In the genomic region with DNA sequence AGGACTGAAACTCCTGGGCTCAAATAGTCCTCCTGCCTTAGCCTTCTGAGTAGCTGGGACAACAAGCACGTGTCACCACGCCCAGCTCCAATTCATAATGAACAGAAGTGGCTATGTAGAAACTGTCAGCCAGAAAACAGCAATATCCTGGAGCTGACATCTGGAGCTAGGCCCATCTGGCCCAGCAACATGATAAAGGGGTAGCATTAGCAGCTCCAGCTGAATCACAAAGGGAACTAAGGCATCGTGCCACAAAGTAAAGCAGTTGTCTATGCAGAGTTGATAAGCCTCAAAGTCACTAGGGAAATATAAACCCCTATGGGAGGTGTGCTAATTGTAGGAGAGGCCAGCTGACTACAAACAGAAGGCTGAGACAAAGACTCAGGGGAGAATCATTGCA, we compare ENCODE assay signal across 16 cellular contexts.
DNase-seq lines count a peak whose midpoint lies in the region; ATAC-seq and TF ChIP-seq lines count a peak whose summit lies in the region.
"Had no signal": no experiment of that assay in that cellular context is flagged by ENCODE, and none has a peak within 500 bp of the region (broad histone marks: within the 10 kb centered on the region; RNA-seq: fewer than 3 reads in every experiment).

No MANE protein-coding gene starts in this region.

- TF ChIP-seq CTCF in right atrium auricular region (IDR thresholded peaks at IDR 0.05) (no peak), mucosa of descending colon (IDR thresholded peaks at IDR 0.05) (no peak)

- no peaks in the 10 kb centered on the region for H3K27me3 Mint-ChIP-seq in activated CD8-positive, alpha-beta T cell treated with anti-CD3 and anti-CD28 coated beads, Interleukin-2, amount 10 ng/mL, durations not matched to agents 7 days and 5 days (ENCODE audit: low read depth)

- peaks cover 13% of the 10 kb centered on the region for H3K4me1 Mint-ChIP-seq in activated CD8-positive, alpha-beta T cell treated with anti-CD3 and anti-CD28 coated beads, Interleukin-2, amount 10 ng/mL, durations not matched to agents 7 days and 5 days (ENCODE audit: low read depth)
- H3K4me1 Mint-ChIP-seq: CD8-positive, alpha-beta memory T cell had no signal

- no peaks in the 10 kb centered on the region for H4K20me1 ChIP-seq in GM23248 (ENCODE audit: insufficient read depth)

- H3K9ac ChIP-seq in GM23248: no peak overlapping the region

- peak; percentile 57 for ATAC-seq in Right ventricle myocardium inferior
- ATAC-seq in mucosa of descending colon: peak; percentile 65
- ATAC-seq in GM18502 (IDR thresholded peaks at IDR 0.05; ENCODE audit: poor library complexity, unreplicated experiment): no peak
- no peak for ATAC-seq in activated CD8-positive, alpha-beta T cell treated with anti-CD3 and anti-CD28 coated beads, Interleukin-2, amount 10 ng/mL, durations not matched to agents 7 days and 5 days
- ATAC-seq: GM12878 had no signal

- no peak overlapping the region for H3K4me3 Mint-ChIP-seq in activated CD8-positive, alpha-beta T cell treated with anti-CD3 and anti-CD28 coated beads, Interleukin-2, amount 10 ng/mL, durations not matched to agents 7 days and 5 days
- H3K4me3 Mint-ChIP-seq: CD8-positive, alpha-beta memory T cell had no signal

- H3K36me3 ChIP-seq in right atrium auricular region: no peaks in the 10 kb centered on the region
- H3K36me3 ChIP-seq in mucosa of descending colon (ENCODE audit: low read depth): no peaks in the 10 kb centered on the region
- no peaks in the 10 kb centered on the region for H3K36me3 ChIP-seq in GM23248 (ENCODE audit: low read depth)
- H3K36me3 ChIP-seq: sigmoid colon, uterus had no signal

- H3K27ac Mint-ChIP-seq in activated CD8-positive, alpha-beta T cell treated with anti-CD3 and anti-CD28 coated beads, Interleukin-2, amount 10 ng/mL, durations not matched to agents 7 days and 5 days: no peak overlapping the region
- H3K27ac Mint-ChIP-seq: CD8-positive, alpha-beta memory T cell had no signal

- H3K9me3 ChIP-seq in right atrium auricular region (no peaks in the 10 kb centered on the region), mucosa of descending colon (no peaks in the 10 kb centered on the region), GM23248 (ENCODE audit: low read depth) (no peaks in the 10 kb centered on the region)
- H3K9me3 ChIP-seq: sigmoid colon, uterus had no signal

- H3K9me2 ChIP-seq in GM23248 (ENCODE audit: insufficient read depth): no peaks in the 10 kb centered on the region

- intact Hi-C loops in Right ventricle myocardium inferior (cut with DNase I) (no loop called here), mucosa of descending colon (cut with DNase I, micrococcal nuclease) (no loop called here)

- CTCF ChIA-PET in activated CD8-positive, alpha-beta T cell treated with anti-CD3 and anti-CD28 coated beads, Interleukin-2, amount 10 ng/mL, durations not matched to agents 7 days and 5 days (lab: Charles Lee): no interaction called here

- WGBS in GM23248 (ENCODE audit: low coverage in 1 of 2, low lambda C conversion rate in 2 of 2, missing lambda C conversion rate in 2 of 2), 2 experiments: 10 to 19% methylated on average over 3 of the region's 3 CpGs

- no peaks in the 10 kb centered on the region for H3K36me3 Mint-ChIP-seq in activated CD8-positive, alpha-beta T cell treated with anti-CD3 and anti-CD28 coated beads, Interleukin-2, amount 10 ng/mL, durations not matched to agents 7 days and 5 days (ENCODE audit: low read depth)
- H3K36me3 Mint-ChIP-seq: CD8-positive, alpha-beta memory T cell had no signal

- in situ Hi-C loops in GM23248 (cut with MboI): loop anchor here (25.0 kb wide), 1 partner anchor 699 kb away; no protein-coding TSS in a partner anchor

- no peaks in the 10 kb centered on the region for H3K79me2 ChIP-seq in GM23248 (ENCODE audit: insufficient read depth)

- DNase-seq in Right ventricle myocardium inferior (ENCODE audit: missing footprints): no peak
- no peak for DNase-seq in right atrium auricular region (ENCODE audit: low spot score)
- peak; percentile 46 for DNase-seq in NCI-H1092 treated with DMSO at 0.1 percent for 48 hours (lab: John Stamatoyannopoulos, UW)
- peak; percentile 50 for DNase-seq in NCI-H748 (lab: John Stamatoyannopoulos, UW; ENCODE audit: unreplicated experiment)
- DNase-seq in mucosa of descending colon: no peak
- no peak for DNase-seq in activated CD8-positive, alpha-beta T cell treated with anti-CD3 and anti-CD28 coated beads, Interleukin-2, amount 10 ng/mL, durations not matched to agents 7 days and 5 days
- no peak for DNase-seq in GM23248
- DNase-seq: activated CD4-positive, CD25-positive, alpha-beta regulatory T cell treated with anti-CD3 and anti-CD28 coated beads, Interleukin-2, amount 50 U/mL, for 72 hours; CD8-positive, alpha-beta memory T cell; GDM1; occipital lobe; sigmoid colon; T1000; uterus had no signal

- no peak overlapping the region for H3K4me3 ChIP-seq in right atrium auricular region
- no peak overlapping the region for H3K4me3 ChIP-seq in mucosa of descending colon
- no peak overlapping the region for H3K4me3 ChIP-seq in GM23248
- H3K4me3 ChIP-seq: GM12878, sigmoid colon, uterus had no signal

- no peaks in the 10 kb centered on the region for H3K4me1 ChIP-seq in right atrium auricular region
- no peaks in the 10 kb centered on the region for H3K4me1 ChIP-seq in mucosa of descending colon (ENCODE audit: low read depth)
- no peaks in the 10 kb centered on the region for H3K4me1 ChIP-seq in GM23248 (ENCODE audit: insufficient read depth)
- H3K4me1 ChIP-seq: sigmoid colon, uterus had no signal

- H3K27me3 ChIP-seq in right atrium auricular region (no peaks in the 10 kb centered on the region), GM23248 (replicated peaks; ENCODE audit: insufficient read depth) (no peaks in the 10 kb centered on the region)
- H3K27me3 ChIP-seq: sigmoid colon had no signal

- POLR2A ChIA-PET in activated CD8-positive, alpha-beta T cell treated with anti-CD3 and anti-CD28 coated beads, Interleukin-2, amount 10 ng/mL, durations not matched to agents 7 days and 5 days (lab: Charles Lee): no interaction called here

- no peak overlapping the region for H2AFZ ChIP-seq in GM23248

- no peaks in the 10 kb centered on the region for H3K9me3 Mint-ChIP-seq in activated CD8-positive, alpha-beta T cell treated with anti-CD3 and anti-CD28 coated beads, Interleukin-2, amount 10 ng/mL, durations not matched to agents 7 days and 5 days (ENCODE audit: insufficient read depth)
- H3K9me3 Mint-ChIP-seq: CD8-positive, alpha-beta memory T cell had no signal

- H3K27ac ChIP-seq in right atrium auricular region: no peak overlapping the region
- no peak overlapping the region for H3K27ac ChIP-seq in GM23248
- H3K27ac ChIP-seq: sigmoid colon, uterus had no signal

- H3F3A ChIP-seq in GM23248 (ENCODE audit: insufficient read depth): no peaks in the 10 kb centered on the region

- no peak overlapping the region for H3K4me2 ChIP-seq in GM23248 (ENCODE audit: unreplicated experiment)

Comparison
In these comparisons a context has a peak if more than half of its experiments do, and no peak if none do; other contexts are left out.
1. ATAC-seq: peak in Right ventricle myocardium inferior (single experiment) and mucosa of descending colon (single experiment); none in GM18502 (single experiment) and activated CD8-positive, alpha-beta T cell treated with anti-CD3 and anti-CD28 coated beads, Interleukin-2, amount 10 ng/mL, durations not matched to agents 7 days and 5 days (single experiment).
2. DNase-seq: peak in NCI-H1092 treated with DMSO at 0.1 percent for 48 hours (single experiment) and NCI-H748 (single experiment); none in Right ventricle myocardium inferior (single experiment), right atrium auricular region (single experiment), mucosa of descending colon (0 of 3), activated CD8-positive, alpha-beta T cell treated with anti-CD3 and anti-CD28 coated beads, Interleukin-2, amount 10 ng/mL, durations not matched to agents 7 days and 5 days (single experiment) and GM23248 (single experiment).